In genomic region chr1:11984121-11984520, GRCh38 we compare ENCODE assay signal across 1 cellular context.
A peak's percentile ranks its signal among the peaks of the same experiment; 100 is the strongest.
TF ChIP-seq lines count a peak whose summit lies in the region.

No MANE protein-coding gene starts in this region.

TF ChIP-seq in K562, 482 proteins besides CTCF, POLR2A, EP300 and RAD21:
- TF ChIP-seq TAF9B (IDR thresholded peaks at IDR 0.05; ENCODE audit: partially characterized antibody): no peak
- TF ChIP-seq ZNF143 (CRISPR knock-in tag; IDR thresholded peaks at IDR 0.05): no peak
- no peak for TF ChIP-seq CBX1 (IDR thresholded peaks at IDR 0.05; ENCODE audit: low read depth)
- no peak for TF ChIP-seq KLF10 (CRISPR knock-in tag; IDR thresholded peaks at IDR 0.05)
- TF ChIP-seq ATF3 (IDR thresholded peaks at IDR 0.05): peak; percentile 31; the same call in 1 of the 2 replicates
- TF ChIP-seq ATF3 (CRISPR knock-in tag; conservative IDR thresholded peaks at IDR 0.05): no peak
- 0 out of 2 replicates have a peak, but pooled peaks have one; percentile 8 for TF ChIP-seq ZBTB33 (CRISPR knock-in tag; IDR thresholded peaks at IDR 0.05)
- TF ChIP-seq KHSRP (IDR thresholded peaks at IDR 0.05): no peak
- TF ChIP-seq CEBPG (CRISPR knock-in tag; IDR thresholded peaks at IDR 0.05): no peak
- peak in 1 of 2 experiments; percentile 41; a peak in 1 of 4 replicates for TF ChIP-seq CEBPG (tag; conservative IDR thresholded peaks at IDR 0.05 in 1 of 2, IDR thresholded peaks at IDR 0.05 in 1 of 2)
- peak; percentile 23; the same call in 1 of the 2 replicates for TF ChIP-seq CEBPB (tag; IDR thresholded peaks at IDR 0.05)
- TF ChIP-seq MEF2D (tag; conservative IDR thresholded peaks at IDR 0.05; ENCODE audit: low read depth): no peak
